In the genomic region with DNA sequence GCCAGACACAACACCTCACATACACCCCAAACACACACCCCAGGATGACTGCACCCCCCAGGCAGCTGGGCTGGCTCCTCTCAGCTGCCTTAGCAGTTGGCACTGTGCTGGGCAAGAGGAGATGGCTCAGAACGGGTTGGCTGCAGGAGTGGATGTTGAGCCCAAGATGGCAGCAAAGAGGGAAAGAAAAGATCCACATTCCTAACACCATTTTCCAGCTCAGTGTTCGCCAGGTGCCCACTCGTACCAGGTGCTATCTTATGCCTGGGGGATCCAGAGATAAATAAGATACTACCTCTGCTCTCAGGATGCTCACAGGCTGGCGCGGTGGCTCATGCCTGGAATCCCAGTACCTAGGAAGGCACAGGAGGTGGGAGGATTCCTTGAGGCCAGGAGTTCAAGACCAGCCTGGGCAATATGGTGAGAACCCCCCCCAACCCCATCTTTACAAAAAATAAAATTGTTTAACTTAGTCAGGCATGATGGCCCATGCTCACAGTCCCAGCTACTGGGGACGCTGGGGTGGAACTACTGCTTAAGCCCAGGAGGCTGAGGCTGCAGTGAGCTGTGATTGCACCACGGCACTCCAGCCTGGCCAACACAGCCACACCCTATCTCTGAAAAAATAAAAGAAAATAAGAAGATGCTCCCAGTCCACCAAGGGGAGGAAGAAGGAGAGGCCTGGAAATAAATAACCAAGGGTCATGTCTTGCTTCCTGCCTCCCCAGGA, we compare ENCODE assay signal across 9 cellular contexts.
"Had no signal": no experiment of that assay in that cellular context is flagged by ENCODE, and none has a peak within 500 bp of the region (broad histone marks: within the 10 kb centered on the region; RNA-seq: fewer than 3 reads in every experiment).

No MANE protein-coding gene starts in this region.

- H2AFZ ChIP-seq: GM23248 had no signal

- H3K9ac ChIP-seq: GM23248 had no signal

- FAIRE-seq: HepG2 had no signal

- H3K4me3 ChIP-seq: GM23248, HAP-1 had no signal

- H3K27ac Mint-ChIP-seq: HFFc6, IgD-negative memory B cell had no signal

- H3K4me1 Mint-ChIP-seq: IgD-negative memory B cell had no signal

- H3K4me3 Mint-ChIP-seq: HFFc6, IgD-negative memory B cell had no signal

- H3K27ac ChIP-seq: GM23248, HL-60 had no signal

- DNase-seq: GM23248, GOT3, H7, HFFc6 had no signal

- H3K9me3 ChIP-seq: HAP-1 had no signal

- H3K4me1 ChIP-seq: HAP-1 had no signal

- H3K27me3 Mint-ChIP-seq: IgD-negative memory B cell had no signal

- H3K36me3 Mint-ChIP-seq: IgD-negative memory B cell had no signal

- H3K36me3 ChIP-seq: HAP-1 had no signal

- ATAC-seq: HCT116, HepG2 had no signal
